ENCODE assay signal across 19 cellular contexts in genomic region chr12:26465419-26466097, GRCh38.
DNase-seq lines count a peak whose midpoint lies in the region; ATAC-seq and TF ChIP-seq lines count a peak whose summit lies in the region.
"Had no signal": no experiment of that assay in that cellular context is flagged by ENCODE, and none has a peak within 500 bp of the region (broad histone marks: within the 10 kb centered on the region; RNA-seq: fewer than 3 reads in every experiment).

No MANE protein-coding gene starts in this region.

- no peak for DNase-seq in BJ (ENCODE audit: low read depth)
- DNase-seq in LHCN-M2 (ENCODE audit: low read depth): peak; percentile 11
- peak; percentile 34 to 39 for DNase-seq in cardiac fibroblast (ENCODE audit: low read depth in 2 of 2)
- peak; percentile 23 for DNase-seq in myocyte (ENCODE audit: low read depth)
- DNase-seq in NCI-H524 (lab: John Stamatoyannopoulos, UW): no peak
- no peak for DNase-seq in NCI-H2227 (lab: John Stamatoyannopoulos, UW; ENCODE audit: unreplicated experiment)
- no peak for DNase-seq in activated naive CD4-positive, alpha-beta T cell treated with anti-CD3 and anti-CD28 coated beads for 36 hours
- DNase-seq in stimulated activated naive B cell treated with anti-CD40 and anti-IgM and Interleukin-4, amounts not matched to agents 10 μg/mL and 1 μg/mL and 100 μg/mL, for 72 hours: no peak
- DNase-seq: activated effector memory CD4-positive, alpha-beta T cell treated with anti-CD3 and anti-CD28 coated beads, Interleukin-2, amount 50 U/mL, for 16 hours; body of pancreas; CD4-positive, alpha-beta memory T cell; effector memory CD4-positive, alpha-beta T cell; GDM1; kidney glomerular epithelial cell; NCI-H1694 treated with DMSO at 0.1 percent for 48 hours; SHP77 treated with DMSO at 0.1 percent for 48 hours; stimulated activated CD8-positive, alpha-beta memory T cell treated with anti-CD3 and anti-CD28 coated beads, Interleukin-4, amount 100 ng/mL, for 48 hours; transverse colon had no signal

- POLR2A ChIA-PET in BJ (lab: Charles Lee): no interaction called here

- H3K4me3 ChIP-seq in BJ (ENCODE audit: low read depth, low read length) (no peak overlapping the region), cardiac fibroblast (replicated peaks in 1 of 2; ENCODE audit: low read depth in 2 of 2, low read length in 2 of 2) (no peak overlapping the region)
- H3K4me3 ChIP-seq: body of pancreas, prostate gland, transverse colon had no signal

- no peak overlapping the region for H3K27ac Mint-ChIP-seq in activated naive CD4-positive, alpha-beta T cell treated with anti-CD3 and anti-CD28 coated beads for 36 hours
- H3K27ac Mint-ChIP-seq in stimulated activated naive B cell treated with anti-CD40 and anti-IgM and Interleukin-4, amounts not matched to agents 10 μg/mL and 1 μg/mL and 100 μg/mL, for 72 hours: no peak overlapping the region
- H3K27ac Mint-ChIP-seq: CD4-positive, alpha-beta memory T cell had no signal

- H3K9me3 Mint-ChIP-seq in activated naive CD4-positive, alpha-beta T cell treated with anti-CD3 and anti-CD28 coated beads for 36 hours: no peaks in the 10 kb centered on the region
- no peaks in the 10 kb centered on the region for H3K9me3 Mint-ChIP-seq in stimulated activated naive B cell treated with anti-CD40 and anti-IgM and Interleukin-4, amounts not matched to agents 10 μg/mL and 1 μg/mL and 100 μg/mL, for 72 hours
- H3K9me3 Mint-ChIP-seq: CD4-positive, alpha-beta memory T cell had no signal

- no peak overlapping the region for H3K4me3 Mint-ChIP-seq in activated naive CD4-positive, alpha-beta T cell treated with anti-CD3 and anti-CD28 coated beads for 36 hours
- no peak overlapping the region for H3K4me3 Mint-ChIP-seq in stimulated activated naive B cell treated with anti-CD40 and anti-IgM and Interleukin-4, amounts not matched to agents 10 μg/mL and 1 μg/mL and 100 μg/mL, for 72 hours
- H3K4me3 Mint-ChIP-seq: CD4-positive, alpha-beta memory T cell had no signal

- intact Hi-C loops in activated naive CD4-positive, alpha-beta T cell treated with anti-CD3 and anti-CD28 coated beads for 36 hours (cut with micrococcal nuclease): no loop called here

- no peaks in the 10 kb centered on the region for H3K27me3 ChIP-seq in BJ (ENCODE audit: control insufficient read depth, insufficient read depth, low read length)
- H3K27me3 ChIP-seq: body of pancreas, transverse colon had no signal

- no peaks in the 10 kb centered on the region for H3K27me3 Mint-ChIP-seq in activated naive CD4-positive, alpha-beta T cell treated with anti-CD3 and anti-CD28 coated beads for 36 hours (ENCODE audit: low read depth)
- no peaks in the 10 kb centered on the region for H3K27me3 Mint-ChIP-seq in stimulated activated naive B cell treated with anti-CD40 and anti-IgM and Interleukin-4, amounts not matched to agents 10 μg/mL and 1 μg/mL and 100 μg/mL, for 72 hours
- H3K27me3 Mint-ChIP-seq: CD4-positive, alpha-beta memory T cell had no signal

- CTCF ChIA-PET in BJ (lab: Yijun Ruan, JAX): no interaction called here
- CTCF ChIA-PET in activated naive CD4-positive, alpha-beta T cell treated with anti-CD3 and anti-CD28 coated beads for 36 hours (lab: Charles Lee): interaction anchor here (1.4 kb wide), 1 partner anchor 29 kb away, joined by 3 read pairs; no protein-coding TSS in a partner anchor

- TF ChIP-seq CTCF in BJ (IDR thresholded peaks at IDR 0.05; ENCODE audit: insufficient read depth, low read depth, low read length) (peak; percentile 13; the same call in 1 of the 2 replicates), cardiac fibroblast (IDR thresholded peaks at IDR 0.05; ENCODE audit: low read depth, low read length) (peak; percentile 22)

- H3K4me1 Mint-ChIP-seq in activated naive CD4-positive, alpha-beta T cell treated with anti-CD3 and anti-CD28 coated beads for 36 hours (ENCODE audit: low read depth): no peaks in the 10 kb centered on the region
- peaks cover under 1 to 10% of the 10 kb centered on the region in 2 donors for H3K4me1 Mint-ChIP-seq in stimulated activated naive B cell treated with anti-CD40 and anti-IgM and Interleukin-4, amounts not matched to agents 10 μg/mL and 1 μg/mL and 100 μg/mL, for 72 hours
- H3K4me1 Mint-ChIP-seq: CD4-positive, alpha-beta memory T cell had no signal

- peaks cover 3% of the 10 kb centered on the region for H3K36me3 Mint-ChIP-seq in activated naive CD4-positive, alpha-beta T cell treated with anti-CD3 and anti-CD28 coated beads for 36 hours (ENCODE audit: low read depth)
- H3K36me3 Mint-ChIP-seq in stimulated activated naive B cell treated with anti-CD40 and anti-IgM and Interleukin-4, amounts not matched to agents 10 μg/mL and 1 μg/mL and 100 μg/mL, for 72 hours: peaks cover 8 to 32% of the 10 kb centered on the region in 2 donors

- ATAC-seq in stimulated activated naive B cell treated with anti-CD40 and anti-IgM and Interleukin-4, amounts not matched to agents 10 μg/mL and 1 μg/mL and 100 μg/mL, for 72 hours (replicated peaks): no peak
- ATAC-seq: body of pancreas had no signal

- H3K36me3 ChIP-seq in BJ (ENCODE audit: control insufficient read depth, insufficient read depth, low read length): no peaks in the 10 kb centered on the region
- H3K36me3 ChIP-seq: prostate gland, transverse colon had no signal

Comparison
In these comparisons a context has a peak if more than half of its experiments do, and no peak if none do; other contexts are left out.
1. DNase-seq: peak in LHCN-M2 (single experiment), cardiac fibroblast (2 of 2) and myocyte (single experiment); none in BJ (single experiment), NCI-H524 (0 of 2), NCI-H2227 (single experiment), activated naive CD4-positive, alpha-beta T cell treated with anti-CD3 and anti-CD28 coated beads for 36 hours (single experiment) and stimulated activated naive B cell treated with anti-CD40 and anti-IgM and Interleukin-4, amounts not matched to agents 10 μg/mL and 1 μg/mL and 100 μg/mL, for 72 hours (single experiment).